8 cellular contexts compared by ENCODE assay signal in genomic region chr17:57995076-57995956, GRCh38. TPM values are rescaled to one million over a fixed set of nuclear protein-coding genes. Genes with fewer than 3 reads are reported as not detected.
A peak's percentile ranks its signal among the peaks of the same experiment; 100 is the strongest.
DNase-seq lines count a peak whose midpoint lies in the region; ATAC-seq, FAIRE-seq and TF ChIP-seq lines count a peak whose summit lies in the region.

No MANE protein-coding gene starts in this region.

- 18 to 23% methylated on average over 4 of the region's 4 CpGs for WGBS in aorta, 2 donors

- no peaks in the 10 kb centered on the region for H3K27me3 ChIP-seq in aorta (ENCODE audit: control insufficient read depth in 1 of 2, insufficient read depth in 2 of 2, low read length in 1 of 2)

- H3K4me1 Mint-ChIP-seq in osteocyte (ENCODE audit: unreplicated experiment): peaks cover 12% of the 10 kb centered on the region

- peak; percentile 62 for FAIRE-seq in GM19239 (lab: Jason Lieb, UNC)
- FAIRE-seq in frontal cortex (lab: Jason Lieb, UNC): no peak

- peak in 10 of 14 donors; percentile 9 to 71 (median 50) for DNase-seq in C1 segment of cervical spinal cord (lab: John Stamatoyannopoulos, UW)
- DNase-seq in GM19239 (ENCODE audit: insufficient read length, low spot score): no peak
- peak; percentile 81 for DNase-seq in RPMI7951 (ENCODE audit: low read depth)
- peak in 3 of 4 experiments; percentile 7 to 12 (median 10) for DNase-seq in activated naive CD4-positive, alpha-beta T cell (lab: John Stamatoyannopoulos, UW)
- DNase-seq in frontal cortex (ENCODE audit: low spot score in 2 of 2): peak; percentile 47 to 48
- DNase-seq in osteocyte (ENCODE audit: extremely low spot score, unreplicated experiment): no peak
- DNase-seq in aorta: peak; percentile 75 to 77

- TF ChIP-seq CTCF in LNCAP (IDR thresholded peaks at IDR 0.05) (peak; percentile 65), osteocyte (IDR thresholded peaks at IDR 0.05) (peak; percentile 59)

- H3K4me3 ChIP-seq in aorta (ENCODE audit: low read length in 2 of 2): no peak overlapping the region

- peaks cover 13% of the 10 kb centered on the region for H3K36me3 Mint-ChIP-seq in osteocyte (ENCODE audit: unreplicated experiment)

- intact Hi-C loops in aorta (cut with DNase I): loop anchor here in 1 of 2 donors (2.0 to 10.0 kb wide), 2 partner anchors 137 to 871 kb away; no protein-coding TSS in a partner anchor

- H3K27me3 Mint-ChIP-seq in osteocyte (ENCODE audit: unreplicated experiment): no peaks in the 10 kb centered on the region

- peak overlapping the region in 1 of 2 donors; percentile 0 for H3K27ac ChIP-seq in aorta (ENCODE audit: low read depth in 1 of 2, low read length in 2 of 2)

- no peaks in the 10 kb centered on the region for H3K9me3 ChIP-seq in aorta (ENCODE audit: control insufficient read depth, low read length)

- no peak overlapping the region for H3K4me3 Mint-ChIP-seq in osteocyte (ENCODE audit: unreplicated experiment)

- no peaks in the 10 kb centered on the region for H3K36me3 ChIP-seq in aorta (ENCODE audit: control insufficient read depth in 1 of 2, insufficient read depth in 2 of 2, low read length in 1 of 2)

- ATAC-seq in aorta (ENCODE audit: low FRiP score): peak; percentile 91

- peak overlapping the region; percentile 44 for H3K27ac Mint-ChIP-seq in osteocyte (ENCODE audit: unreplicated experiment)

- H3K9me3 Mint-ChIP-seq in osteocyte (ENCODE audit: unreplicated experiment): no peaks in the 10 kb centered on the region

- no peaks in the 10 kb centered on the region for H3K4me1 ChIP-seq in aorta (ENCODE audit: control insufficient read depth in 1 of 2, insufficient read depth in 2 of 2, low read length in 2 of 2)

RNA-seq across cellular contexts. Expression of gene VEZF1, which starts 7.3 kb away (rescaled TPM):
- total RNA-seq in RPMI7951 (2014; rRNA removed; shearing (Covaris generic)): 65.2 and 78.7 TPM in 2 replicates
- total RNA-seq in frontal cortex: 59.5 TPM
- 50.6 and 50.8 TPM in 2 replicates for total RNA-seq in osteocyte
- total RNA-seq in aorta: 10 to 100 TPM; 57.3 to 59.8 TPM
- polyA plus RNA-seq in aorta: 10 to 100 TPM; 21.2 to 27.7 TPM

RNA-seq across cellular contexts. Expression of gene SRSF1, which starts 11.7 kb away (rescaled TPM):
- total RNA-seq in RPMI7951 (2014; rRNA removed; shearing (Covaris generic)): 330 and 331 TPM in 2 replicates
- total RNA-seq in frontal cortex (373 TPM), osteocyte (158 and 161 TPM in 2 replicates), aorta (100 to 1,000 TPM; 138 to 147 TPM)
- polyA plus RNA-seq in aorta: 100 to 1,000 TPM in 1 of 2 donors, 10 to 100 TPM in 1; 84.5 to 102 TPM

RNA-seq across cellular contexts. Expression of gene CUEDC1, which starts 40.1 kb away (rescaled TPM):
- total RNA-seq in RPMI7951 (2014; rRNA removed; shearing (Covaris generic)): 6.4 and 6.6 TPM in 2 replicates
- total RNA-seq in frontal cortex (6.5 TPM), osteocyte (34.7 and 38.4 TPM in 2 replicates), aorta (10 to 100 TPM; 42.9 to 43.6 TPM)
- 10 to 100 TPM; 25.4 to 26.7 TPM for polyA plus RNA-seq in aorta

Comparison
In these comparisons a context has a peak if more than half of its experiments do, and no peak if none do; other contexts are left out.
1. DNase-seq: peak in C1 segment of cervical spinal cord (10 of 14), RPMI7951 (single experiment), activated naive CD4-positive, alpha-beta T cell (3 of 4), frontal cortex (2 of 2) and aorta (2 of 2); none in GM19239 (single experiment) and osteocyte (single experiment).